7 cellular contexts compared by ENCODE assay signal in the genomic region with DNA sequence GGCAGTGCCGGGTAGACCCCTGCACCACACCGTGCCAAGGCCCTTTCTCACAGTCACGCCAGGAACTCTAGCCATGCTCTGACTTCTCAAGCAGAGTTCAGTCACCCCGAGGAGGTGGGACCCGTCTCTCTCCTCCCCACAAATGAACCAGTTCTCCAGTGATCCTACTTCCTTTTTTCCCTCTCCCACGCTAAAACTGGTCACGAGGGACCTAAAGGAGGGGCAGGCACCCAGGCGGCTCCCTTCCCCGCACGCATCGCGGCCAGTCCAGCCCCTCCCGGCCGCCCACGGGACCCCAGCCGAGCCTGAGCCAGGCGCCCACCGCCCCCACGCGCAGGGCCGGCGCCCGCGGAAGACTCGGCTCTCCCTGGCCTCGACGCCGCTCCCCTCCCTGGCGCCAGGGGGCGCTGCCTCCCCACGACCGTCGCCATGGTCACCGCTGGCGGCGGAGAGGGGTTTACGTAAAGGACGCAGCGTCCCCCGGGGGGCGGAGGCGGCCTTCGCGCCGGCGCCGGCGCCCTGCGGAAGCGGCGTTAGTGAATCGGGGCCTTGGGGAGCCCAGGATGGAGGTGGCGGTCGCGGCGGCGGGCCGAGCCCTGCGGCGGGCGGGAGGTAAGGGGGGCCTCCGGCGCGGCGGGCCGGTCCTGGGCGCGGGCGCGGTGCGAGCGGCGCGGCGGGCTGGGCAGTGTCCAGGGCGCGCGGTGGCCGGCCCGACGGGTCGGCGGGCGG. TPM values are rescaled to one million over a fixed set of nuclear protein-coding genes. Genes with fewer than 3 reads are reported as not detected.
DNase-seq lines count a peak whose midpoint lies in the region; ATAC-seq, FAIRE-seq and TF ChIP-seq lines count a peak whose summit lies in the region.

A gene with protein sequence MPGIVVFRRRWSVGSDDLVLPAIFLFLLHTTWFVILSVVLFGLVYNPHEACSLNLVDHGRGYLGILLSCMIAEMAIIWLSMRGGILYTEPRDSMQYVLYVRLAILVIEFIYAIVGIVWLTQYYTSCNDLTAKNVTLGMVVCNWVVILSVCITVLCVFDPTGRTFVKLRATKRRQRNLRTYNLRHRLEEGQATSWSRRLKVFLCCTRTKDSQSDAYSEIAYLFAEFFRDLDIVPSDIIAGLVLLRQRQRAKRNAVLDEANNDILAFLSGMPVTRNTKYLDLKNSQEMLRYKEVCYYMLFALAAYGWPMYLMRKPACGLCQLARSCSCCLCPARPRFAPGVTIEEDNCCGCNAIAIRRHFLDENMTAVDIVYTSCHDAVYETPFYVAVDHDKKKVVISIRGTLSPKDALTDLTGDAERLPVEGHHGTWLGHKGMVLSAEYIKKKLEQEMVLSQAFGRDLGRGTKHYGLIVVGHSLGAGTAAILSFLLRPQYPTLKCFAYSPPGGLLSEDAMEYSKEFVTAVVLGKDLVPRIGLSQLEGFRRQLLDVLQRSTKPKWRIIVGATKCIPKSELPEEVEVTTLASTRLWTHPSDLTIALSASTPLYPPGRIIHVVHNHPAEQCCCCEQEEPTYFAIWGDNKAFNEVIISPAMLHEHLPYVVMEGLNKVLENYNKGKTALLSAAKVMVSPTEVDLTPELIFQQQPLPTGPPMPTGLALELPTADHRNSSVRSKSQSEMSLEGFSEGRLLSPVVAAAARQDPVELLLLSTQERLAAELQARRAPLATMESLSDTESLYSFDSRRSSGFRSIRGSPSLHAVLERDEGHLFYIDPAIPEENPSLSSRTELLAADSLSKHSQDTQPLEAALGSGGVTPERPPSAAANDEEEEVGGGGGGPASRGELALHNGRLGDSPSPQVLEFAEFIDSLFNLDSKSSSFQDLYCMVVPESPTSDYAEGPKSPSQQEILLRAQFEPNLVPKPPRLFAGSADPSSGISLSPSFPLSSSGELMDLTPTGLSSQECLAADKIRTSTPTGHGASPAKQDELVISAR (plus strand): TSS at position 499 of the 729 bp plus-strand sequence. CDS start 39,765 bp downstream, outside the sequence.

- TF ChIP-seq EP300 in Ishikawa (IDR thresholded peaks at IDR 0.05; ENCODE audit: borderline replicate concordance): no peak

- H3K4me1 Mint-ChIP-seq in activated naive CD8-positive, alpha-beta T cell treated with anti-CD3 and anti-CD28 coated beads, Interleukin-2, amount 10 ng/mL, durations not matched to agents 7 days and 5 days: peaks cover 3% of the 10 kb centered on the region

- ATAC-seq in SK-N-SH treated with all-trans-retinoic acid at 6 μM for 48 hours: peak; percentile 88
- peak; percentile 70 for ATAC-seq in activated naive CD8-positive, alpha-beta T cell treated with anti-CD3 and anti-CD28 coated beads, Interleukin-2, amount 10 ng/mL, durations not matched to agents 7 days and 5 days (ENCODE audit: low read depth)
- peak; percentile 47 to 86 (median 74) for ATAC-seq in heart right ventricle
- peak; percentile 92 for ATAC-seq in upper lobe of right lung

- H3K9me3 ChIP-seq in heart right ventricle: no peaks in the 10 kb centered on the region
- no peaks in the 10 kb centered on the region for H3K9me3 ChIP-seq in upper lobe of right lung

- 2 to 5% methylated on average over 44 to 84 of the region's 84 CpGs for WGBS in heart right ventricle, 2 donors

- TF ChIP-seq CTCF in heart right ventricle (IDR thresholded peaks at IDR 0.05) (peak; percentile 92 to 100 (median 97)), upper lobe of right lung (IDR thresholded peaks at IDR 0.05) (peak; percentile 87)

- H3K4me3 ChIP-seq in heart right ventricle (peak within 1 kb of the TSS in 9 of 10 donors; percentile 42 to 63 (median 57)), upper lobe of right lung (peak within 1 kb of the TSS; percentile 58)

- H3K27ac ChIP-seq in heart right ventricle: peak within 1 kb of the TSS in 5 of 10 donors; percentile 44 to 79 (median 50)
- H3K27ac ChIP-seq in upper lobe of right lung: no peak within 1 kb of the TSS

- peaks cover 28% of the 10 kb centered on the region for H3K27me3 Mint-ChIP-seq in activated naive CD8-positive, alpha-beta T cell treated with anti-CD3 and anti-CD28 coated beads, Interleukin-2, amount 10 ng/mL, durations not matched to agents 7 days and 5 days

- DNase-seq in GM12892 (ENCODE audit: insufficient read length): peak; percentile 78
- DNase-seq in activated naive CD8-positive, alpha-beta T cell treated with anti-CD3 and anti-CD28 coated beads, Interleukin-2, amount 10 ng/mL, durations not matched to agents 7 days and 5 days: peak; percentile 91
- peak; percentile 54 to 82 for DNase-seq in heart right ventricle
- DNase-seq in posterior vena cava (ENCODE audit: low spot score): peak; percentile 93
- DNase-seq in upper lobe of right lung: peak; percentile 91

- peak; percentile 48 for FAIRE-seq in GM12892 (lab: Jason Lieb, UNC)

- no peak for TF ChIP-seq POLR2A in GM12892 (IDR thresholded peaks at IDR 0.05; ENCODE audit: low read depth, low read length)

- POLR2A ChIA-PET in activated naive CD8-positive, alpha-beta T cell treated with anti-CD3 and anti-CD28 coated beads, Interleukin-2, amount 10 ng/mL, durations not matched to agents 7 days and 5 days (lab: Charles Lee): no interaction called here

- H3K36me3 ChIP-seq in heart right ventricle (no peaks in the 10 kb centered on the region), upper lobe of right lung (no peaks in the 10 kb centered on the region)

- intact Hi-C loops in heart right ventricle (cut with DNase I): loop anchor here (1.0 to 2.0 kb wide), 2 partner anchors 53 kb away; no protein-coding TSS in a partner anchor
- intact Hi-C loops in posterior vena cava (cut with DNase I): loop anchor here in 1 of 2 donors (2.0 kb wide), 1 partner anchor 53 kb away; no protein-coding TSS in a partner anchor
- intact Hi-C loops in upper lobe of right lung (cut with DNase I): loop anchor here (5.0 kb wide), 1 partner anchor 57 kb away; no protein-coding TSS in a partner anchor

- peaks cover 4 to 49% (median 35%) of the 10 kb centered on the region in 9 donors for H3K4me1 ChIP-seq in heart right ventricle
- H3K4me1 ChIP-seq in upper lobe of right lung: peaks cover 10% of the 10 kb centered on the region

- H3K36me3 Mint-ChIP-seq in activated naive CD8-positive, alpha-beta T cell treated with anti-CD3 and anti-CD28 coated beads, Interleukin-2, amount 10 ng/mL, durations not matched to agents 7 days and 5 days: no peaks in the 10 kb centered on the region

- H3K9me3 Mint-ChIP-seq in activated naive CD8-positive, alpha-beta T cell treated with anti-CD3 and anti-CD28 coated beads, Interleukin-2, amount 10 ng/mL, durations not matched to agents 7 days and 5 days: no peaks in the 10 kb centered on the region

- peak within 1 kb of the TSS; percentile 57 for H3K4me3 Mint-ChIP-seq in activated naive CD8-positive, alpha-beta T cell treated with anti-CD3 and anti-CD28 coated beads, Interleukin-2, amount 10 ng/mL, durations not matched to agents 7 days and 5 days

- H3K27me3 ChIP-seq in heart right ventricle: peaks cover 0 to 28% (median 0%) of the 10 kb centered on the region in 7 donors
- peaks cover 11% of the 10 kb centered on the region for H3K27me3 ChIP-seq in upper lobe of right lung

- no peak within 1 kb of the TSS for H3K27ac Mint-ChIP-seq in activated naive CD8-positive, alpha-beta T cell treated with anti-CD3 and anti-CD28 coated beads, Interleukin-2, amount 10 ng/mL, durations not matched to agents 7 days and 5 days

- TF ChIP-seq RAD21 in Ishikawa (IDR thresholded peaks at IDR 0.05; ENCODE audit: low read depth): peak; percentile 78

TF ChIP-seq in Ishikawa, 13 proteins besides CTCF, POLR2A, EP300 and RAD21 (continues in another document):
- TF ChIP-seq ZBTB7A (IDR thresholded peaks at IDR 0.05; ENCODE audit: low read depth) (peak; percentile 84; the same call in 1 of the 2 replicates), EGR1 (IDR thresholded peaks at IDR 0.05) (peak; percentile 47; the same call in 1 of the 2 replicates), TEAD4 (IDR thresholded peaks at IDR 0.05) (no peak), CREB1 (IDR thresholded peaks at IDR 0.05; ENCODE audit: low read depth) (no peak), TCF12 (IDR thresholded peaks at IDR 0.05; ENCODE audit: low read depth) (no peak), YY1 (IDR thresholded peaks at IDR 0.05; ENCODE audit: low read depth) (no peak)
- TF ChIP-seq, protein P1, sequence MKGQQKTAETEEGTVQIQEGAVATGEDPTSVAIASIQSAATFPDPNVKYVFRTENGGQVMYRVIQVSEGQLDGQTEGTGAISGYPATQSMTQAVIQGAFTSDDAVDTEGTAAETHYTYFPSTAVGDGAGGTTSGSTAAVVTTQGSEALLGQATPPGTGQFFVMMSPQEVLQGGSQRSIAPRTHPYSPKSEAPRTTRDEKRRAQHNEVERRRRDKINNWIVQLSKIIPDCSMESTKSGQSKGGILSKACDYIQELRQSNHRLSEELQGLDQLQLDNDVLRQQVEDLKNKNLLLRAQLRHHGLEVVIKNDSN (IDR thresholded peaks at IDR 0.05): no peak
- TF ChIP-seq, protein P2, sequence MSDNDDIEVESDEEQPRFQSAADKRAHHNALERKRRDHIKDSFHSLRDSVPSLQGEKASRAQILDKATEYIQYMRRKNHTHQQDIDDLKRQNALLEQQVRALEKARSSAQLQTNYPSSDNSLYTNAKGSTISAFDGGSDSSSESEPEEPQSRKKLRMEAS (IDR thresholded peaks at IDR 0.05): no peak

TF ChIP-seq in SK-N-SH treated with all-trans-retinoic acid at 6 μM for 48 hours, 23 proteins besides CTCF, POLR2A, EP300 and RAD21 (continues in another document):
- TF ChIP-seq ESRRG (CRISPR knock-in tag; IDR thresholded peaks at IDR 0.05) (no peak), BACH2 (CRISPR knock-in tag; IDR thresholded peaks at IDR 0.05; ENCODE audit: borderline replicate concordance) (no peak), TCF4 (CRISPR knock-in tag; IDR thresholded peaks at IDR 0.05; ENCODE audit: borderline replicate concordance) (no peak)
- TF ChIP-seq, protein P3, sequence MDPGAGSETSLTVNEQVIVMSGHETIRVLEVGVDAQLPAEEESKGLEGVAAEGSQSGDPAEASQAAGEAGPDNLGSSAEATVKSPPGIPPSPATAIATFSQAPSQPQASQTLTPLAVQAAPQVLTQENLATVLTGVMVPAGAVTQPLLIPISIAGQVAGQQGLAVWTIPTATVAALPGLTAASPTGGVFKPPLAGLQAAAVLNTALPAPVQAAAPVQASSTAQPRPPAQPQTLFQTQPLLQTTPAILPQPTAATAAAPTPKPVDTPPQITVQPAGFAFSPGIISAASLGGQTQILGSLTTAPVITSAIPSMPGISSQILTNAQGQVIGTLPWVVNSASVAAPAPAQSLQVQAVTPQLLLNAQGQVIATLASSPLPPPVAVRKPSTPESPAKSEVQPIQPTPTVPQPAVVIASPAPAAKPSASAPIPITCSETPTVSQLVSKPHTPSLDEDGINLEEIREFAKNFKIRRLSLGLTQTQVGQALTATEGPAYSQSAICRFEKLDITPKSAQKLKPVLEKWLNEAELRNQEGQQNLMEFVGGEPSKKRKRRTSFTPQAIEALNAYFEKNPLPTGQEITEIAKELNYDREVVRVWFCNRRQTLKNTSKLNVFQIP (CRISPR knock-in tag; IDR thresholded peaks at IDR 0.05; ENCODE audit: borderline replicate concordance, low read depth): no peak

RNA-seq across cellular contexts. Expression of the gene that starts here (rescaled TPM):
- polyA plus RNA-seq in GM12892 (2012; ENCODE audit: missing spikeins): not detected
- under 1 TPM; 0.08 to 0.14 TPM for total RNA-seq in activated naive CD8-positive, alpha-beta T cell treated with anti-CD3 and anti-CD28 coated beads, Interleukin-2, amount 10 ng/mL, durations not matched to agents 7 days and 5 days
- total RNA-seq in heart right ventricle (1 to 10 TPM; 1.8 to 5.0 (median 3.4) TPM), posterior vena cava (1 to 10 TPM; 1.8 to 2.4 TPM), upper lobe of right lung (6.0 TPM)
- 1 to 10 TPM; 1.5 to 1.7 TPM for polyA plus RNA-seq in heart right ventricle

Comparison
In these comparisons a context has a peak if more than half of its experiments do, and no peak if none do; other contexts are left out.
1. Peak in DNase-seq and ATAC-seq in activated naive CD8-positive, alpha-beta T cell treated with anti-CD3 and anti-CD28 coated beads, Interleukin-2, amount 10 ng/mL, durations not matched to agents 7 days and 5 days; RNA of the gene not detected or under 1 TPM.